4 cellular contexts compared by ENCODE assay signal in the genomic region with DNA sequence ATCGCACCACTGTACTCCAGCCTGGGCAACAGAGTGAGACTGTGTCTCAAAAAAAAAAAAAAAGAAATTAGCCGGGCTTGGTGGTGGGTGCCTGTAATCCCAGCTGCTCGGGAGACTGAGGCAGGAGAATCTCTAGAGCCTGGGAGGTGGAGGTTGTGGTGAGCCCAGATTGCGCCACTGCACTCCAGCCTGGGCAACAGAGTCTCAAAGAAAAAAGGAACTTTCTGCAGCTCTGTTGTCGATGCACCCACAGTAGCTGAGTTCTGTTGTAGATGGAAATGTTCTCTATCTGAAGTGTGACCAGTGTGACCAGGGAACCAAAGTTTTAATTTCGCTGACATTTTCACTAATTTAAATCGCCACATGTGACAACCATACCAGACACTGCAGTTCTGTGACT. TPM values are rescaled to one million over a fixed set of nuclear protein-coding genes. Genes with fewer than 3 reads are reported as not detected.
"Had no signal": no experiment of that assay in that cellular context is flagged by ENCODE, and none has a peak within 500 bp of the region (broad histone marks: within the 10 kb centered on the region; RNA-seq: fewer than 3 reads in every experiment).

No MANE protein-coding gene starts in this region.

RNA-seq across cellular contexts. Expression of a gene that starts 12.8 kb away (rescaled TPM):
- total RNA-seq: activated B cell treated with CpG ODN at 0.5 μM for 24 hours; activated naive CD4-positive, alpha-beta T cell treated with anti-CD3 and anti-CD28 coated beads for 36 hours; cardiac septum; T-helper 17 cell had no signal
